Comparison of ENCODE assay signal across 8 cellular contexts in genomic region chr7:44846390-44846789, GRCh38. TPM values are rescaled to one million over a fixed set of nuclear protein-coding genes. Genes with fewer than 3 reads are reported as not detected.
DNase-seq lines count a peak whose midpoint lies in the region; ATAC-seq, FAIRE-seq and TF ChIP-seq lines count a peak whose summit lies in the region.
"Not testable (repeated sequence)": the region's sequence is repeated elsewhere in the genome, so short reads cannot be mapped to it uniquely, and the experiment has no call there.

No MANE protein-coding gene starts in this region.

- not testable (repeated sequence) for H4K20me1 ChIP-seq in keratinocyte (ENCODE audit: control insufficient read depth, extremely low read depth, insufficient read depth, low read length)

- peak; percentile 49 to 54 (median 51) for DNase-seq in CD4-positive, alpha-beta memory T cell
- DNase-seq in T-helper 9 cell = peak; percentile 18
- DNase-seq in activated naive CD8-positive, alpha-beta T cell treated with anti-CD3 and anti-CD28 coated beads for 36 hours; keratinocyte (ENCODE audit: low read depth, low spot score): not testable (repeated sequence)
- peak in 2 of 3 experiments; percentile 12 to 21 for DNase-seq in effector memory CD8-positive, alpha-beta T cell

- peak overlapping the region; percentile 81 for H3K4me2 ChIP-seq in keratinocyte (ENCODE audit: control insufficient read depth, extremely low read depth, insufficient read depth, low read depth, low read length)

- not testable (repeated sequence) for H3K9me3 ChIP-seq in CD4-positive, alpha-beta memory T cell (ENCODE audit: control insufficient read depth in 1 of 2, low read length in 2 of 2); KOPT-K1 (ENCODE audit: insufficient read depth, low read length, poor library complexity, severe bottlenecking); keratinocyte (ENCODE audit: control insufficient read depth, low read depth, low read length); neutrophil; subcutaneous abdominal adipose tissue (ENCODE audit: control insufficient read depth in 5 of 5, low read length in 5 of 5)

- H3K27ac ChIP-seq in CD4-positive, alpha-beta memory T cell (ENCODE audit: low read depth, low read length) = peak overlapping the region; percentile 90
- peak overlapping the region; percentile 86 for H3K27ac ChIP-seq in KOPT-K1 (ENCODE audit: low read depth, low read length, poor library complexity, severe bottlenecking)
- peak overlapping the region; percentile 86 for H3K27ac ChIP-seq in keratinocyte (ENCODE audit: control insufficient read depth, insufficient read depth, low read length)
- H3K27ac ChIP-seq in neutrophil = peak overlapping the region; percentile 99
- peak overlapping the region; percentile 94 for H3K27ac ChIP-seq in subcutaneous abdominal adipose tissue (ENCODE audit: low read depth, low read length)

- not testable (repeated sequence) for H3K27me3 Mint-ChIP-seq in CD4-positive, alpha-beta memory T cell; activated naive CD8-positive, alpha-beta T cell treated with anti-CD3 and anti-CD28 coated beads for 36 hours; effector memory CD8-positive, alpha-beta T cell

- TF ChIP-seq CTCF in keratinocyte (optimal IDR thresholded peaks at IDR 0.05 in 1 of 3, IDR thresholded peaks at IDR 0.05 in 1 of 3, conservative IDR thresholded peaks at IDR 0.05 in 1 of 3; ENCODE audit: extremely low read depth in 1 of 3, insufficient read depth in 2 of 3, low read length in 3 of 3); neutrophil (IDR thresholded peaks at IDR 0.05): not testable (repeated sequence)

- intact Hi-C loops in CD4-positive, alpha-beta memory T cell (cut with micrococcal nuclease) = loop anchor here (2.0 to 5.0 kb wide), 2 partner anchors 144 to 208 kb away; no protein-coding TSS in a partner anchor

- peaks cover 60% of the 10 kb centered on the region for H3K79me2 ChIP-seq in keratinocyte (ENCODE audit: control insufficient read depth, insufficient read depth, low read length)

- peaks cover 26 to 56% (median 35%) of the 10 kb centered on the region in 4 donors for H3K4me1 Mint-ChIP-seq in CD4-positive, alpha-beta memory T cell
- H3K4me1 Mint-ChIP-seq in activated naive CD8-positive, alpha-beta T cell treated with anti-CD3 and anti-CD28 coated beads for 36 hours = peaks cover 55% of the 10 kb centered on the region
- peaks cover 27 to 38% of the 10 kb centered on the region in 2 donors for H3K4me1 Mint-ChIP-seq in effector memory CD8-positive, alpha-beta T cell (ENCODE audit: low read depth in 2 of 2)

- CTCF ChIA-PET in CD4-positive, alpha-beta memory T cell (lab: Charles Lee; ENCODE audit: partially characterized antibody) = interaction anchor here (0.7 to 3.7 kb wide), 18 partner anchors 11 to 290 kb away, joined by 3 to 34 read pairs (median 4); partner anchors contain the start of genes PURB and TMED4

- not testable (repeated sequence) for H3K9me3 Mint-ChIP-seq in CD4-positive, alpha-beta memory T cell; activated naive CD8-positive, alpha-beta T cell treated with anti-CD3 and anti-CD28 coated beads for 36 hours; effector memory CD8-positive, alpha-beta T cell

- peaks cover 10% of the 10 kb centered on the region for H3K36me3 ChIP-seq in CD4-positive, alpha-beta memory T cell (ENCODE audit: insufficient read depth, low read length)
- peaks cover 32% of the 10 kb centered on the region for H3K36me3 ChIP-seq in KOPT-K1 (ENCODE audit: insufficient read depth, low read length)
- not testable (repeated sequence) for H3K36me3 ChIP-seq in keratinocyte (ENCODE audit: control insufficient read depth in 2 of 2, extremely low read depth in 1 of 2, insufficient read depth in 2 of 2, low read length in 2 of 2); neutrophil; subcutaneous abdominal adipose tissue (ENCODE audit: control insufficient read depth in 5 of 5, insufficient read depth in 5 of 5, low read length in 5 of 5)

- POLR2A ChIA-PET in CD4-positive, alpha-beta memory T cell (lab: Charles Lee; ENCODE audit: partially characterized antibody) = interaction anchor here (0.8 to 5.2 kb wide), 25 partner anchors 9 to 356 kb away, joined by 3 to 65 read pairs (median 6); partner anchors contain the start of genes DDX56, NUDCD3, OGDH and PPIA

- H2AFZ ChIP-seq in keratinocyte (ENCODE audit: control insufficient read depth, low read length) = not testable (repeated sequence)

- dilution Hi-C loops in keratinocyte (cut with MboI; ENCODE audit: extremely low pct_ligation_motif_present, low sequenced_read_pairs) = not testable (repeated sequence)

- H3K36me3 Mint-ChIP-seq in CD4-positive, alpha-beta memory T cell = peaks cover 10 to 26% of the 10 kb centered on the region in 2 donors
- peaks cover 34% of the 10 kb centered on the region for H3K36me3 Mint-ChIP-seq in activated naive CD8-positive, alpha-beta T cell treated with anti-CD3 and anti-CD28 coated beads for 36 hours
- H3K36me3 Mint-ChIP-seq in effector memory CD8-positive, alpha-beta T cell (ENCODE audit: insufficient read depth) = peaks cover 64% of the 10 kb centered on the region

- H3K4me3 ChIP-seq in CD4-positive, alpha-beta memory T cell (ENCODE audit: low read length in 2 of 2) = peak overlapping the region; percentile 49 to 62
- H3K4me3 ChIP-seq in keratinocyte (ENCODE audit: control insufficient read depth in 2 of 3, extremely low read depth in 1 of 3, insufficient read depth in 2 of 3, low read depth in 1 of 3, low read length in 3 of 3) (peak overlapping the region; percentile 53 to 96 (median 75)), neutrophil (ENCODE audit: low read depth in 1 of 2, low read length in 1 of 2) (peak overlapping the region; percentile 87 to 93), subcutaneous abdominal adipose tissue (ENCODE audit: low read depth in 1 of 5, low read length in 5 of 5) (peak overlapping the region; percentile 75 to 93 (median 77))

- not testable (repeated sequence) for H3K9me1 ChIP-seq in keratinocyte (ENCODE audit: control insufficient read depth, extremely low read depth, insufficient read depth, low read length)

- H3K27me3 ChIP-seq in CD4-positive, alpha-beta memory T cell (ENCODE audit: insufficient read depth, low read length); keratinocyte (ENCODE audit: control insufficient read depth, extremely low read depth, insufficient read depth, low read length); neutrophil; subcutaneous abdominal adipose tissue (ENCODE audit: control insufficient read depth in 5 of 5, insufficient read depth in 4 of 5, low read length in 5 of 5): not testable (repeated sequence)

- not testable (repeated sequence) for ATAC-seq in effector memory CD8-positive, alpha-beta T cell (replicated peaks)

- peaks cover 38% of the 10 kb centered on the region for H3K4me1 ChIP-seq in CD4-positive, alpha-beta memory T cell (ENCODE audit: insufficient read depth, low read length)
- H3K4me1 ChIP-seq in keratinocyte (ENCODE audit: control insufficient read depth, extremely low read depth, insufficient read depth, low read length) (peaks cover 12% of the 10 kb centered on the region), neutrophil (ENCODE audit: control insufficient read depth in 1 of 2, insufficient read depth in 1 of 2, low read depth in 1 of 2, low read length in 1 of 2) (peaks cover 76 to 81% of the 10 kb centered on the region in 2 experiments), subcutaneous abdominal adipose tissue (ENCODE audit: control insufficient read depth in 5 of 5, insufficient read depth in 5 of 5, low read length in 5 of 5) (peaks cover 0 to 45% (median 27%) of the 10 kb centered on the region in 5 donors)

- H3K9ac ChIP-seq in keratinocyte (ENCODE audit: control insufficient read depth, extremely low read depth, insufficient read depth, low read length) (peak overlapping the region; percentile 89), subcutaneous abdominal adipose tissue (ENCODE audit: low read length in 5 of 5) (peak overlapping the region in 4 of 5 donors; percentile 83 to 88 (median 85))

- FAIRE-seq in keratinocyte (lab: Jason Lieb, UNC) = not testable (repeated sequence)

- H3K4me3 Mint-ChIP-seq in CD4-positive, alpha-beta memory T cell = peak overlapping the region; percentile 87 to 98 (median 96)
- H3K4me3 Mint-ChIP-seq in activated naive CD8-positive, alpha-beta T cell treated with anti-CD3 and anti-CD28 coated beads for 36 hours = peak overlapping the region; percentile 97
- H3K4me3 Mint-ChIP-seq in effector memory CD8-positive, alpha-beta T cell = peak overlapping the region; percentile 87 to 95

- H3K27ac Mint-ChIP-seq in CD4-positive, alpha-beta memory T cell = peak overlapping the region; percentile 97 to 100 (median 100)
- H3K27ac Mint-ChIP-seq in activated naive CD8-positive, alpha-beta T cell treated with anti-CD3 and anti-CD28 coated beads for 36 hours = peak overlapping the region; percentile 99
- peak overlapping the region; percentile 97 to 99 for H3K27ac Mint-ChIP-seq in effector memory CD8-positive, alpha-beta T cell

RNA-seq across cellular contexts. Expression of gene H2AZ2, which starts 1.5 kb away (rescaled TPM):
- 100 to 1,000 TPM; 168 to 169 TPM for total RNA-seq in CD4-positive, alpha-beta memory T cell
- 100 to 1,000 TPM; 231 to 236 TPM for polyA plus RNA-seq in CD4-positive, alpha-beta memory T cell
- total RNA-seq in activated naive CD8-positive, alpha-beta T cell treated with anti-CD3 and anti-CD28 coated beads for 36 hours = 100 to 1,000 TPM; 291 to 305 TPM
- polyA plus RNA-seq in keratinocyte = 62.6 to 139 TPM (median 131 TPM) in 3 replicates
- polyA plus RNA-seq in keratinocyte (2011; ENCODE audit: low read depth) = 54.4 TPM
- polyA plus RNA-seq in keratinocyte (2011; cell fraction: cytosol; rRNA removed) = 79.9 and 107 TPM in 2 replicates
- polyA plus RNA-seq in keratinocyte (2011; cell fraction: nucleus; rRNA removed) = 30.9 and 39.7 TPM in 2 replicates
- 58.6 and 129 TPM in 2 replicates for polyA plus RNA-seq in keratinocyte (2012; ENCODE audit: low replicate concordance)
- polyA minus RNA-seq in keratinocyte = 47.6 to 84.5 TPM (median 48.3 TPM) in 3 replicates
- polyA minus RNA-seq in keratinocyte (2011; cell fraction: cytosol; rRNA and poly(A)+ RNA removed) = 26.1 TPM
- polyA minus RNA-seq in keratinocyte (2011; cell fraction: nucleus; rRNA and poly(A)+ RNA removed) = 7.8 and 23.9 TPM in 2 replicates

RNA-seq across cellular contexts. Expression of gene PURB, which starts 38.9 kb away (rescaled TPM):
- total RNA-seq in CD4-positive, alpha-beta memory T cell = 10 to 100 TPM; 26.6 to 27.4 TPM
- 1 to 10 TPM; 1.1 to 2.2 TPM for polyA plus RNA-seq in CD4-positive, alpha-beta memory T cell
- total RNA-seq in activated naive CD8-positive, alpha-beta T cell treated with anti-CD3 and anti-CD28 coated beads for 36 hours = 10 to 100 TPM; 30.1 to 31.5 TPM
- 5.1 to 7.7 TPM (median 5.7 TPM) in 3 replicates for polyA plus RNA-seq in keratinocyte
- 6.2 TPM for polyA plus RNA-seq in keratinocyte (2011; ENCODE audit: low read depth)
- 5.3 and 9.5 TPM in 2 replicates for polyA plus RNA-seq in keratinocyte (2011; cell fraction: cytosol; rRNA removed)
- 8.4 and 10.7 TPM in 2 replicates for polyA plus RNA-seq in keratinocyte (2011; cell fraction: nucleus; rRNA removed)
- polyA plus RNA-seq in keratinocyte (2012; ENCODE audit: low replicate concordance) = 11.6 and 12.4 TPM in 2 replicates
- 3.9 to 9.6 TPM (median 4.3 TPM) in 3 replicates for polyA minus RNA-seq in keratinocyte
- 10.7 TPM for polyA minus RNA-seq in keratinocyte (2011; cell fraction: cytosol; rRNA and poly(A)+ RNA removed)
- 9.0 and 17.5 TPM in 2 replicates for polyA minus RNA-seq in keratinocyte (2011; cell fraction: nucleus; rRNA and poly(A)+ RNA removed)

RNA-seq across cellular contexts. Expression of gene PPIA, which starts 49.9 kb away (rescaled TPM):
- 100 to 1,000 TPM; 677 to 707 TPM for total RNA-seq in CD4-positive, alpha-beta memory T cell
- polyA plus RNA-seq in CD4-positive, alpha-beta memory T cell = 1,000 to 10,000 TPM; 2,815 to 3,590 TPM
- total RNA-seq in activated naive CD8-positive, alpha-beta T cell treated with anti-CD3 and anti-CD28 coated beads for 36 hours = 1,000 to 10,000 TPM; 3,010 to 3,071 TPM
- polyA plus RNA-seq in keratinocyte = 5,379 to 8,856 TPM (median 6,965 TPM) in 3 replicates
- 671 TPM for polyA plus RNA-seq in keratinocyte (2011; ENCODE audit: low read depth)
- 6,024 and 8,186 TPM in 2 replicates for polyA plus RNA-seq in keratinocyte (2011; cell fraction: cytosol; rRNA removed)
- 3,422 and 3,586 TPM in 2 replicates for polyA plus RNA-seq in keratinocyte (2011; cell fraction: nucleus; rRNA removed)
- 2,587 and 4,023 TPM in 2 replicates for polyA plus RNA-seq in keratinocyte (2012; ENCODE audit: low replicate concordance)
- 828 to 2,438 TPM (median 2,293 TPM) in 3 replicates for polyA minus RNA-seq in keratinocyte
- polyA minus RNA-seq in keratinocyte (2011; cell fraction: cytosol; rRNA and poly(A)+ RNA removed) = 1,285 TPM
- polyA minus RNA-seq in keratinocyte (2011; cell fraction: nucleus; rRNA and poly(A)+ RNA removed) = 536 and 754 TPM in 2 replicates

Comparison
In these comparisons a context has a peak if more than half of its experiments do, and no peak if none do; other contexts are left out.
1. RNA of gene PPIA, which starts 49.9 kb away (total RNA-seq): 3,010 to 3,071 TPM in activated naive CD8-positive, alpha-beta T cell treated with anti-CD3 and anti-CD28 coated beads for 36 hours; 677 to 707 TPM in CD4-positive, alpha-beta memory T cell; every median in the first group is over 4 times any median in the second.
2. Peak in every context shown above with its lines, with median percentiles within 50 percentile points of each other: H3K27ac ChIP-seq, H3K4me3 ChIP-seq, H3K27ac Mint-ChIP-seq and H3K4me3 Mint-ChIP-seq.